ENCODE assay signal across 8 cellular contexts in the genomic region with DNA sequence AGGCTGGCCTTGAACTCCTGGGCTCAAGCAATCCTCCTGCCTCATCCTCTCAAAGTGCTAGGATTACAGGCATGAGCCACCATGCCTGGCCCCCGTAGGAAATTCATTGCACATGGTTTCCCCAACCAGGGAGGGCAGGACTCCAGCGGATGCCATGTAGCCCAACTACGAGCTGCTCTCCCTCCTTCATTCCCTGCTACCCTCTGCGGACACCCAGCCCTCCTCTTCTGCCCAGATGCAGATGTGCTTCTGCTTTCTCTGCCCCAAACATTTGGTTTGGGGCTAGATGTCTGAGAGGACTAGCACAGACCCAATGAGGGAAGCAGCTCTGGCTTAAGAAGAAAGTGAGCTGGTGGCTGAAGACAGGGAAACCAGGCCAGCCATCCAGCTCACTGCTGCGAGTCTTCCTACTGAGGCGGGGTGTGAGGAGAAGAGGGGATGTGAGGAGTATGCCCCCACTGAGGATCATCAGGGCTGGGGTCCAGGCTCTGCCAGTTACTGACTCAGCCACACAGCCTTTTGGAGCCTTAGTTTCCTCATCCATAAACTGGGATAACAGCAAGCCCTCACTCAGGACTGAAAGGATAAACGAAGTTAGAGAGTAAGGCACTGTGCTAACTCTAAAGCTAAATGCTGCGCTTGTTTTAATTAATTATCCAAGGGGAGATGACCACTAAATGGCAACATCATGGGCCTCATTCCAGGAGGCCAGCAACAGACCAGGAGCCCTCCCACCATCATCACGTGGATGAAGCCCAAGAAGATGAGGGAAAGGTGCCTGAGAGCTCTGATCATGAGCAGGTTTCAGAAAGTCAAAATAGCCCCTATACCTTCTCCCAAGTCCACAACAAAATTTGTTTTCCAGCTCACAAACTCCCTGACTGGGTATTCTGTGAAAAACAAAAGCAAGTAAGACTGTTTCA. TPM values are rescaled to one million over a fixed set of nuclear protein-coding genes. Genes with fewer than 3 reads are reported as not detected.
A peak's percentile ranks its signal among the peaks of the same experiment; 100 is the strongest.
DNase-seq lines count a peak whose midpoint lies in the region; ATAC-seq and TF ChIP-seq lines count a peak whose summit lies in the region.

No MANE protein-coding gene starts in this region.

- DNase-seq in GM12865 (ENCODE audit: low read depth) (no peak), RWPE1 (ENCODE audit: low spot score) (no peak), epithelial cell of prostate (ENCODE audit: low read depth, low spot score) (no peak), BE2C (no peak), DMS79 (lab: John Stamatoyannopoulos, UW) (no peak)

- POLR2A ChIA-PET in RWPE1 (lab: Yijun Ruan, JAX; ENCODE audit: low non-redundant PET): interaction anchor here (0.8 to 1.0 kb wide), 2 partner anchors 12 to 61 kb away, joined by 3 read pairs; no protein-coding TSS in a partner anchor

- CTCF ChIA-PET in RWPE1 (lab: Yijun Ruan, JAX): interaction anchor here (0.7 to 2.1 kb wide), 4 partner anchors 33 to 110 kb away, joined by 3 to 9 read pairs (median 4); no protein-coding TSS in a partner anchor

- ATAC-seq in HG02938 (IDR thresholded peaks at IDR 0.05; ENCODE audit: unreplicated experiment) (no peak), HG02885 (IDR thresholded peaks at IDR 0.05; ENCODE audit: poor library complexity, unreplicated experiment) (no peak)

- peak overlapping the region; percentile 85 for H3K27ac ChIP-seq in RWPE1
- peak overlapping the region; percentile 61 for H3K27ac ChIP-seq in epithelial cell of prostate

- peak overlapping the region; percentile 23 for H3K4me3 ChIP-seq in GM12865 (ENCODE audit: low read depth, low read length)
- H3K4me3 ChIP-seq in skeletal muscle satellite cell (ENCODE audit: low read length): no peak overlapping the region
- H3K4me3 ChIP-seq in BE2C (ENCODE audit: low read depth, low read length): no peak overlapping the region

- TF ChIP-seq CTCF in GM12865 (IDR thresholded peaks at IDR 0.05; ENCODE audit: insufficient read depth, low read depth, low read length, missing control alignments): no peak
- no peak for TF ChIP-seq CTCF in RWPE1 (conservative IDR thresholded peaks at IDR 0.05; ENCODE audit: low read depth)
- no peak for TF ChIP-seq CTCF in BE2C (IDR thresholded peaks at IDR 0.05; ENCODE audit: low read depth, low read length)

- H3K4me1 ChIP-seq in skeletal muscle satellite cell (ENCODE audit: control insufficient read depth, insufficient read depth, low read length) (peaks cover 65% of the 10 kb centered on the region), BE2C (peaks cover 34% of the 10 kb centered on the region)

- no peaks in the 10 kb centered on the region for H3K9me3 ChIP-seq in skeletal muscle satellite cell (replicated peaks; ENCODE audit: low read length)
- H3K9me3 ChIP-seq in BE2C: no peaks in the 10 kb centered on the region

- H3K27me3 ChIP-seq in skeletal muscle satellite cell (ENCODE audit: control insufficient read depth, insufficient read depth, low read length): no peaks in the 10 kb centered on the region
- no peaks in the 10 kb centered on the region for H3K27me3 ChIP-seq in BE2C

- H3K36me3 ChIP-seq in skeletal muscle satellite cell (ENCODE audit: insufficient read depth, low read length) (no peaks in the 10 kb centered on the region), BE2C (no peaks in the 10 kb centered on the region)

- peak overlapping the region; percentile 68 for H3K4me2 ChIP-seq in skeletal muscle satellite cell (ENCODE audit: low read length)

- no peak overlapping the region for H3K9ac ChIP-seq in skeletal muscle satellite cell (ENCODE audit: low read depth, low read length)

RNA-seq across cellular contexts. Expression of a gene that starts 10.9 kb away (rescaled TPM):
- 38.8 and 41.3 TPM in 2 replicates for total RNA-seq in skeletal muscle satellite cell (2012; rRNA removed)
- 115 TPM for polyA plus RNA-seq in BE2C (2012; ENCODE audit: insufficient read depth, insufficient read length, low read depth)

RNA-seq across cellular contexts. Expression of a gene that starts 17.1 kb away (rescaled TPM):
- total RNA-seq in skeletal muscle satellite cell (2012; rRNA removed): 0.87 and 1.0 TPM in 2 replicates
- polyA plus RNA-seq in BE2C (2012; ENCODE audit: insufficient read depth, insufficient read length, low read depth): 8.1 TPM

RNA-seq across cellular contexts. Expression of a gene that starts 53.0 kb away (rescaled TPM):
- total RNA-seq in skeletal muscle satellite cell (2012; rRNA removed): 18.0 and 21.6 TPM in 2 replicates
- 50.5 TPM for polyA plus RNA-seq in BE2C (2012; ENCODE audit: insufficient read depth, insufficient read length, low read depth)
